ENCODE assay signal across 2 cellular contexts in the genomic region with DNA sequence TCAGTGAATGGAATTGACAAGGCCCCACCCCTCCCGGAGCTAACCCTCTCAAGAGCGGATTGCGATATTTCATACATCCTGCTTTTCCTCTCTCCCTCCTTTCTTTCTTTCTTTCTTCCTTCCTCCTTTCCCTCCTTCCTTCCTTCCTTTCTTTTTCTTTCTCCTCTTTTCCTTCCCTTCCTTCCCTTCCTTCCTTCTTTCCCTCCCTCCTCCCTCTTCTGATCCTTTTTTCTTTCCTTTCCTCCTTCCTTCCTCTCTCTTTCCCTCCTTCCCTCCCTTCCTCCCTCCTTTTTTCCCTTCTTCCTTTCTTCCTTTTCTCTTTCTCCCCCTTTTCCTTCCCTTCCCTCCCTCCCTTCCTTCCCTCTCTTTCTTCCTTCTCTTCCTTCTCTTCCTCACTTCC.
TF ChIP-seq lines count a peak whose summit lies in the region.

No MANE protein-coding gene starts in this region.

TF ChIP-seq in HEK293, 187 proteins besides CTCF, POLR2A, EP300 and RAD21 (continued from another document):
- TF ChIP-seq, protein P1, sequence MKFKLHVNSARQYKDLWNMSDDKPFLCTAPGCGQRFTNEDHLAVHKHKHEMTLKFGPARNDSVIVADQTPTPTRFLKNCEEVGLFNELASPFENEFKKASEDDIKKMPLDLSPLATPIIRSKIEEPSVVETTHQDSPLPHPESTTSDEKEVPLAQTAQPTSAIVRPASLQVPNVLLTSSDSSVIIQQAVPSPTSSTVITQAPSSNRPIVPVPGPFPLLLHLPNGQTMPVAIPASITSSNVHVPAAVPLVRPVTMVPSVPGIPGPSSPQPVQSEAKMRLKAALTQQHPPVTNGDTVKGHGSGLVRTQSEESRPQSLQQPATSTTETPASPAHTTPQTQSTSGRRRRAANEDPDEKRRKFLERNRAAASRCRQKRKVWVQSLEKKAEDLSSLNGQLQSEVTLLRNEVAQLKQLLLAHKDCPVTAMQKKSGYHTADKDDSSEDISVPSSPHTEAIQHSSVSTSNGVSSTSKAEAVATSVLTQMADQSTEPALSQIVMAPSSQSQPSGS (tag by site-specific recombination; IDR thresholded peaks at IDR 0.05; ENCODE audit: low read depth) = no peak
- peak; percentile 99 for TF ChIP-seq ZNF366 (tag by site-specific recombination; conservative IDR thresholded peaks at IDR 0.05)
- peak; percentile 94 for TF ChIP-seq PRDM1 (tag by site-specific recombination; IDR thresholded peaks at IDR 0.05)
- TF ChIP-seq, protein P2, sequence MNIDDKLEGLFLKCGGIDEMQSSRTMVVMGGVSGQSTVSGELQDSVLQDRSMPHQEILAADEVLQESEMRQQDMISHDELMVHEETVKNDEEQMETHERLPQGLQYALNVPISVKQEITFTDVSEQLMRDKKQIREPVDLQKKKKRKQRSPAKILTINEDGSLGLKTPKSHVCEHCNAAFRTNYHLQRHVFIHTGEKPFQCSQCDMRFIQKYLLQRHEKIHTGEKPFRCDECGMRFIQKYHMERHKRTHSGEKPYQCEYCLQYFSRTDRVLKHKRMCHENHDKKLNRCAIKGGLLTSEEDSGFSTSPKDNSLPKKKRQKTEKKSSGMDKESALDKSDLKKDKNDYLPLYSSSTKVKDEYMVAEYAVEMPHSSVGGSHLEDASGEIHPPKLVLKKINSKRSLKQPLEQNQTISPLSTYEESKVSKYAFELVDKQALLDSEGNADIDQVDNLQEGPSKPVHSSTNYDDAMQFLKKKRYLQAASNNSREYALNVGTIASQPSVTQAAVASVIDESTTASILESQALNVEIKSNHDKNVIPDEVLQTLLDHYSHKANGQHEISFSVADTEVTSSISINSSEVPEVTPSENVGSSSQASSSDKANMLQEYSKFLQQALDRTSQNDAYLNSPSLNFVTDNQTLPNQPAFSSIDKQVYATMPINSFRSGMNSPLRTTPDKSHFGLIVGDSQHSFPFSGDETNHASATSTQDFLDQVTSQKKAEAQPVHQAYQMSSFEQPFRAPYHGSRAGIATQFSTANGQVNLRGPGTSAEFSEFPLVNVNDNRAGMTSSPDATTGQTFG (tag by site-specific recombination; IDR thresholded peaks at IDR 0.05; ENCODE audit: borderline replicate concordance) = peak; percentile 85; the same call in 1 of the 2 replicates
- TF ChIP-seq ZNF560 (tag by site-specific recombination; IDR thresholded peaks at IDR 0.05; ENCODE audit: borderline replicate concordance) = no peak
- TF ChIP-seq ZNF571 (tag by site-specific recombination; IDR thresholded peaks at IDR 0.05) = 0 out of 2 replicates have a peak, but pooled peaks have one; percentile 55
- TF ChIP-seq, protein P3, sequence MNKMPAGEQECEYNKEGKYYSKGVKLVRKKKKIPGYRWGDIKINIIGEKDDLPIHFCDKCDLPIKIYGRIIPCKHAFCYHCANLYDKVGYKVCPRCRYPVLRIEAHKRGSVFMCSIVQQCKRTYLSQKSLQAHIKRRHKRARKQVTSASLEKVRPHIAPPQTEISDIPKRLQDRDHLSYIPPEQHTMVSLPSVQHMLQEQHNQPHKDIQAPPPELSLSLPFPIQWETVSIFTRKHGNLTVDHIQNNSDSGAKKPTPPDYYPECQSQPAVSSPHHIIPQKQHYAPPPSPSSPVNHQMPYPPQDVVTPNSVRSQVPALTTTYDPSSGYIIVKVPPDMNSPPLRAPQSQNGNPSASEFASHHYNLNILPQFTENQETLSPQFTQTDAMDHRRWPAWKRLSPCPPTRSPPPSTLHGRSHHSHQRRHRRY (tag by site-specific recombination; IDR thresholded peaks at IDR 0.05) = peak; percentile 77; the same call in 1 of the 2 replicates
- TF ChIP-seq ZNF544 (tag by site-specific recombination; IDR thresholded peaks at IDR 0.05) = 0 out of 2 replicates have a peak, but pooled peaks have one; percentile 37
TF ChIP-seq in HEK293: peak in this region for 7.

TF ChIP-seq in K562, 482 proteins besides CTCF, POLR2A, EP300 and RAD21 (continued from another document):
- TF ChIP-seq, protein P4, sequence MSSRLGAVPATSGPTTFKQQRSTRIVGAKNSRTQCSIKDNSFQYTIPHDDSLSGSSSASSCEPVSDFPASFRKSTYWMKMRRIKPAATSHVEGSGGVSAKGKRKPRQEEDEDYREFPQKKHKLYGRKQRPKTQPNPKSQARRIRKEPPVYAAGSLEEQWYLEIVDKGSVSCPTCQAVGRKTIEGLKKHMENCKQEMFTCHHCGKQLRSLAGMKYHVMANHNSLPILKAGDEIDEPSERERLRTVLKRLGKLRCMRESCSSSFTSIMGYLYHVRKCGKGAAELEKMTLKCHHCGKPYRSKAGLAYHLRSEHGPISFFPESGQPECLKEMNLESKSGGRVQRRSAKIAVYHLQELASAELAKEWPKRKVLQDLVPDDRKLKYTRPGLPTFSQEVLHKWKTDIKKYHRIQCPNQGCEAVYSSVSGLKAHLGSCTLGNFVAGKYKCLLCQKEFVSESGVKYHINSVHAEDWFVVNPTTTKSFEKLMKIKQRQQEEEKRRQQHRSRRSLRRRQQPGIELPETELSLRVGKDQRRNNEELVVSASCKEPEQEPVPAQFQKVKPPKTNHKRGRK (tag; IDR thresholded peaks at IDR 0.05) = peak; percentile 89
